ENCODE assay signal across 32 cellular contexts in genomic region chr19:37452500-37453245, GRCh38.
"Had no signal": no experiment of that assay in that cellular context is flagged by ENCODE, and none has a peak within 500 bp of the region (broad histone marks: within the 10 kb centered on the region; RNA-seq: fewer than 3 reads in every experiment).

No MANE protein-coding gene starts in this region.

- H3K36me3 ChIP-seq: colonic mucosa, ovary, prostate gland had no signal

- H3K27me3 Mint-ChIP-seq: effector memory CD8-positive, alpha-beta T cell; naive B cell; stimulated activated naive B cell treated with anti-CD40 and anti-IgM and Interleukin-4, amounts not matched to agents 10 μg/mL and 1 μg/mL and 100 μg/mL, for 72 hours had no signal

- ATAC-seq: activated naive CD4-positive, alpha-beta T cell treated with anti-CD3 and anti-CD28 coated beads, Interleukin-2, amount 50 U/mL, for 72 hours; activated T-cell treated with anti-CD3 and anti-CD28 coated beads, Interleukin-2, amount 50 U/mL, for 72 hours; effector memory CD8-positive, alpha-beta T cell; foreskin keratinocyte; heart left ventricle; left lung; stimulated activated naive B cell treated with anti-CD40 and anti-IgM and Interleukin-4, amounts not matched to agents 10 μg/mL and 1 μg/mL and 100 μg/mL, for 72 hours had no signal

- H3K4me3 Mint-ChIP-seq: activated T-cell treated with anti-CD3 and anti-CD28 coated beads, Interleukin-2, amount 50 U/mL, for 72 hours; stimulated activated naive B cell treated with anti-CD40 and anti-IgM and Interleukin-4, amounts not matched to agents 10 μg/mL and 1 μg/mL and 100 μg/mL, for 72 hours; T-helper 1 cell treated with Interleukin-12 subunit alpha and Interleukin-12 subunit beta and Interleukin-4 antibody, amounts not matched to agents 30 μg/mL and 1 μg/mL, for 36 hours had no signal

- H3K27ac Mint-ChIP-seq: activated naive CD4-positive, alpha-beta T cell treated with anti-CD3 and anti-CD28 coated beads, Interleukin-2, amount 50 U/mL, for 72 hours; activated T-cell treated with anti-CD3 and anti-CD28 coated beads, Interleukin-2, amount 50 U/mL, for 72 hours; effector memory CD8-positive, alpha-beta T cell; naive B cell; stimulated activated naive B cell treated with anti-CD40 and anti-IgM and Interleukin-4, amounts not matched to agents 10 μg/mL and 1 μg/mL and 100 μg/mL, for 72 hours; T-helper 1 cell treated with Interleukin-12 subunit alpha and Interleukin-12 subunit beta and Interleukin-4 antibody, amounts not matched to agents 30 μg/mL and 1 μg/mL, for 36 hours had no signal

- H3K4me1 Mint-ChIP-seq: stimulated activated naive B cell treated with anti-CD40 and anti-IgM and Interleukin-4, amounts not matched to agents 10 μg/mL and 1 μg/mL and 100 μg/mL, for 72 hours had no signal

- H3K27ac ChIP-seq: colonic mucosa, esophagus muscularis mucosa, foreskin keratinocyte, heart left ventricle, left lung, ovary, prostate gland, sigmoid colon, stomach, suprapubic skin, tibial nerve, VCaP had no signal

- H3K4me3 ChIP-seq: colonic mucosa, esophagus muscularis mucosa, heart left ventricle, left lung, lung, ovary, prostate gland, sigmoid colon, smooth muscle cell, stomach, suprapubic skin, tibial nerve had no signal

- H3K4me2 ChIP-seq: smooth muscle cell had no signal

- FAIRE-seq: bronchial epithelial cell, TTC549 had no signal

- H3K4me1 ChIP-seq: colonic mucosa, esophagus muscularis mucosa, foreskin keratinocyte, heart left ventricle, left lung, prostate gland, sigmoid colon, stomach, suprapubic skin, tibial nerve had no signal

- DNase-seq: activated CD4-positive, alpha-beta T cell treated with anti-CD3 and anti-CD28 coated beads for 4 hours; activated CD4-positive, alpha-beta T cell treated with anti-CD3 and anti-CD28 coated beads, Interleukin-2, amount 50 U/mL, for 4 hours; activated naive CD4-positive, alpha-beta T cell; activated T-cell treated with anti-CD3 and anti-CD28 coated beads for 4 hours; activated T-cell treated with anti-CD3 and anti-CD28 coated beads, Interleukin-2, amount 50 U/mL, for 72 hours; anterior cingulate cortex; colonic mucosa; effector memory CD8-positive, alpha-beta T cell; foreskin keratinocyte; heart left ventricle; hypothalamus; kidney glomerular epithelial cell; left lung; naive B cell; ovary; retina; sigmoid colon; stimulated activated CD4-positive, alpha-beta T cell treated with anti-CD3 and anti-CD28 coated beads, Interleukin-1b, Interleukin-23, amount 100 ng/mL, for 48 hours; stimulated activated naive B cell treated with anti-CD40 and anti-IgM and Interleukin-4, amounts not matched to agents 10 μg/mL and 1 μg/mL and 100 μg/mL, for 72 hours; stomach; T-helper 9 cell had no signal

- H3K27me3 ChIP-seq: colonic mucosa, esophagus muscularis mucosa, foreskin keratinocyte, heart left ventricle, left lung, ovary, sigmoid colon, stomach, suprapubic skin, tibial nerve had no signal
